Comparison of ENCODE assay signal across 15 cellular contexts in genomic region chr5:91016954-91017690, GRCh38.
DNase-seq lines count a peak whose midpoint lies in the region; ATAC-seq, FAIRE-seq and TF ChIP-seq lines count a peak whose summit lies in the region.
"Had no signal": no experiment of that assay in that cellular context is flagged by ENCODE, and none has a peak within 500 bp of the region (broad histone marks: within the 10 kb centered on the region; RNA-seq: fewer than 3 reads in every experiment).

No MANE protein-coding gene starts in this region.

- H2AFZ ChIP-seq in Karpas-422 (ENCODE audit: low read length) = no peak overlapping the region

- H3K4me1 ChIP-seq in gastroesophageal sphincter (peaks cover 0 to 45% (median 14%) of the 10 kb centered on the region in 3 donors), skeletal muscle satellite cell (ENCODE audit: control insufficient read depth, insufficient read depth, low read length) (peaks cover 14% of the 10 kb centered on the region), Karpas-422 (ENCODE audit: low read length) (no peaks in the 10 kb centered on the region)
- H3K4me1 ChIP-seq: heart left ventricle, pancreas had no signal

- no peaks in the 10 kb centered on the region for H4K20me1 ChIP-seq in Karpas-422 (ENCODE audit: insufficient read depth, low read depth, low read length)

- TF ChIP-seq POLR2A in H54 (IDR thresholded peaks at IDR 0.05; ENCODE audit: low read depth, low read length) = no peak
- TF ChIP-seq POLR2A in gastroesophageal sphincter (IDR thresholded peaks at IDR 0.05) = no peak

- H3K36me3 ChIP-seq in gastroesophageal sphincter (no peaks in the 10 kb centered on the region), skeletal muscle satellite cell (ENCODE audit: insufficient read depth, low read length) (no peaks in the 10 kb centered on the region), Karpas-422 (ENCODE audit: insufficient read depth, low read length) (no peaks in the 10 kb centered on the region)
- H3K36me3 ChIP-seq: heart left ventricle, pancreas had no signal

- TF ChIP-seq EP300 in gastroesophageal sphincter (IDR thresholded peaks at IDR 0.05) = no peak

- H3K27ac ChIP-seq in gastroesophageal sphincter = peak overlapping the region in 3 of 4 donors; percentile 53 to 68 (median 65)
- H3K27ac ChIP-seq in Karpas-422 (ENCODE audit: low read length) = no peak overlapping the region
- H3K27ac ChIP-seq: heart left ventricle, pancreas had no signal

- ATAC-seq in gastroesophageal sphincter = peak; percentile 78
- ATAC-seq in HG02610 (IDR thresholded peaks at IDR 0.05; ENCODE audit: unreplicated experiment) = no peak
- ATAC-seq: heart left ventricle had no signal

- H3K9me3 ChIP-seq in gastroesophageal sphincter = no peaks in the 10 kb centered on the region
- H3K9me3 ChIP-seq in skeletal muscle satellite cell (replicated peaks; ENCODE audit: low read length) = no peaks in the 10 kb centered on the region
- no peaks in the 10 kb centered on the region for H3K9me3 ChIP-seq in Karpas-422 (ENCODE audit: low read length)
- H3K9me3 ChIP-seq: pancreas had no signal

- H3K9me2 ChIP-seq in Karpas-422 (replicated peaks; ENCODE audit: insufficient read depth, low read length) = no peaks in the 10 kb centered on the region

- H3K27me3 ChIP-seq in gastroesophageal sphincter (no peaks in the 10 kb centered on the region), skeletal muscle satellite cell (ENCODE audit: control insufficient read depth, insufficient read depth, low read length) (no peaks in the 10 kb centered on the region), Karpas-422 (ENCODE audit: low read length) (no peaks in the 10 kb centered on the region)
- H3K27me3 ChIP-seq: heart left ventricle, pancreas had no signal

- peak overlapping the region; percentile 56 for H3K4me2 ChIP-seq in skeletal muscle satellite cell (ENCODE audit: low read length)
- no peak overlapping the region for H3K4me2 ChIP-seq in Karpas-422 (ENCODE audit: low read depth, low read length, poor library complexity, severe bottlenecking)

- FAIRE-seq in H54 (lab: Jason Lieb, UNC) = peak; percentile 11
- FAIRE-seq: pancreas had no signal

- DNase-seq in H54 (ENCODE audit: insufficient read length, low spot score) (no peak), astrocyte of the cerebellum (ENCODE audit: low read depth) (peak; percentile 23), GDM1 (lab: John Stamatoyannopoulos, UW) (no peak), Karpas-422 (no peak)
- DNase-seq in stimulated activated naive CD4-positive, alpha-beta T cell treated with Interleukin-2 at 50 U/mL for 16 hours (lab: John Stamatoyannopoulos, UW) = no peak
- DNase-seq: activated naive CD4-positive, alpha-beta T cell treated with anti-CD3 and anti-CD28 coated beads, Interleukin-2, amount 50 U/mL, for 16 hours; cortex of kidney; heart left ventricle; NCI-H1092; NCI-H524; pancreas; SHP77 had no signal

- no peak for TF ChIP-seq CTCF in astrocyte of the cerebellum (IDR thresholded peaks at IDR 0.05; ENCODE audit: low read depth, low read length, missing control alignments)
- TF ChIP-seq CTCF in gastroesophageal sphincter (IDR thresholded peaks at IDR 0.05) = no peak

- in situ Hi-C loops in astrocyte of the cerebellum (cut with HindIII; ENCODE audit: low sequenced_read_pairs) = no loop called here

- no peaks in the 10 kb centered on the region for H3K79me2 ChIP-seq in Karpas-422 (ENCODE audit: low read length)

- H3K4me3 ChIP-seq in astrocyte of the cerebellum (ENCODE audit: low read depth, low read length) (no peak overlapping the region), gastroesophageal sphincter (no peak overlapping the region), skeletal muscle satellite cell (ENCODE audit: low read length) (no peak overlapping the region), Karpas-422 (ENCODE audit: low read length) (no peak overlapping the region)
- H3K4me3 ChIP-seq: heart left ventricle, pancreas had no signal

- H3K9ac ChIP-seq in skeletal muscle satellite cell (ENCODE audit: low read depth, low read length) (no peak overlapping the region), Karpas-422 (ENCODE audit: low read length) (no peak overlapping the region)

- 45 to 50% methylated on average over 4 of the region's 4 CpGs for WGBS in gastroesophageal sphincter (ENCODE audit: low coverage in 1 of 2), 2 donors
